Comparison of ENCODE assay signal across 22 cellular contexts in genomic region chr4:163607292-163607691, GRCh38.
A peak's percentile ranks its signal among the peaks of the same experiment; 100 is the strongest.
DNase-seq lines count a peak whose midpoint lies in the region; ATAC-seq and TF ChIP-seq lines count a peak whose summit lies in the region.
"Had no signal": no experiment of that assay in that cellular context is flagged by ENCODE, and none has a peak within 500 bp of the region (broad histone marks: within the 10 kb centered on the region; RNA-seq: fewer than 3 reads in every experiment).

No MANE protein-coding gene starts in this region.

- H2AFZ ChIP-seq in OCI-LY3 (ENCODE audit: low read depth, low read length) = no peak overlapping the region
- H2AFZ ChIP-seq: PC-9 had no signal

- peak overlapping the region; percentile 80 for H3K27ac Mint-ChIP-seq in stimulated activated naive B cell treated with anti-CD40 and anti-IgM and Interleukin-4, amounts not matched to agents 10 μg/mL and 1 μg/mL and 100 μg/mL, for 72 hours
- H3K27ac Mint-ChIP-seq: activated naive CD4-positive, alpha-beta T cell treated with anti-CD3 and anti-CD28 coated beads, Interleukin-2, amount 50 U/mL, for 24 hours had no signal

- H3K36me3 Mint-ChIP-seq in stimulated activated naive B cell treated with anti-CD40 and anti-IgM and Interleukin-4, amounts not matched to agents 10 μg/mL and 1 μg/mL and 100 μg/mL, for 72 hours = no peaks in the 10 kb centered on the region
- H3K36me3 Mint-ChIP-seq: activated naive CD4-positive, alpha-beta T cell treated with anti-CD3 and anti-CD28 coated beads, Interleukin-2, amount 50 U/mL, for 24 hours had no signal

- peak overlapping the region; percentile 70 to 78 for H3K4me3 Mint-ChIP-seq in stimulated activated naive B cell treated with anti-CD40 and anti-IgM and Interleukin-4, amounts not matched to agents 10 μg/mL and 1 μg/mL and 100 μg/mL, for 72 hours
- H3K4me3 Mint-ChIP-seq: activated naive CD4-positive, alpha-beta T cell treated with anti-CD3 and anti-CD28 coated beads, Interleukin-2, amount 50 U/mL, for 24 hours; neural crest cell had no signal

- peaks cover 86% of the 10 kb centered on the region for H3K79me2 ChIP-seq in OCI-LY3 (ENCODE audit: low read length)

- H3K9me3 Mint-ChIP-seq in stimulated activated naive B cell treated with anti-CD40 and anti-IgM and Interleukin-4, amounts not matched to agents 10 μg/mL and 1 μg/mL and 100 μg/mL, for 72 hours = no peaks in the 10 kb centered on the region
- H3K9me3 Mint-ChIP-seq: activated naive CD4-positive, alpha-beta T cell treated with anti-CD3 and anti-CD28 coated beads, Interleukin-2, amount 50 U/mL, for 24 hours; neural crest cell had no signal

- H3K27ac ChIP-seq in right cardiac atrium (ENCODE audit: low read length) (no peak overlapping the region), left ventricle myocardium inferior (replicated peaks) (no peak overlapping the region), OCI-LY3 (ENCODE audit: low read length) (peak overlapping the region; percentile 69)
- no peak overlapping the region for H3K27ac ChIP-seq in effector memory CD4-positive, alpha-beta T cell (ENCODE audit: insufficient read depth, low read length, poor library complexity, severe bottlenecking)
- H3K27ac ChIP-seq: PC-9, vagina had no signal

- H3K9ac ChIP-seq in OCI-LY3 (ENCODE audit: low read length) = peak overlapping the region; percentile 87

- no peaks in the 10 kb centered on the region for H3K9me3 ChIP-seq in right cardiac atrium (ENCODE audit: control insufficient read depth, low read length)
- H3K9me3 ChIP-seq in left ventricle myocardium inferior (replicated peaks) = no peaks in the 10 kb centered on the region
- no peaks in the 10 kb centered on the region for H3K9me3 ChIP-seq in OCI-LY3 (ENCODE audit: insufficient read depth, low read length)
- H3K9me3 ChIP-seq in effector memory CD4-positive, alpha-beta T cell (ENCODE audit: control insufficient read depth, low read length) = no peaks in the 10 kb centered on the region
- H3K9me3 ChIP-seq: vagina had no signal

- H3K4me2 ChIP-seq in OCI-LY3 (ENCODE audit: low read length) = peak overlapping the region; percentile 53
- H3K4me2 ChIP-seq: PC-9 had no signal

- intact Hi-C loops in right cardiac atrium (cut with DNase I) (no loop called here), left ventricle myocardium inferior (cut with micrococcal nuclease) (loop anchor here (2.0 kb wide), 1 partner anchor 48 kb away; no protein-coding TSS in a partner anchor)

- peaks cover 3% of the 10 kb centered on the region; the same call in 1 of the 2 replicates for H4K20me1 ChIP-seq in OCI-LY3 (ENCODE audit: insufficient read depth, low read length)

- H3K4me3 ChIP-seq in right cardiac atrium (ENCODE audit: low read length) = no peak overlapping the region
- H3K4me3 ChIP-seq in left ventricle myocardium inferior = no peak overlapping the region
- H3K4me3 ChIP-seq in OCI-LY3 (ENCODE audit: low read length) = peak overlapping the region; percentile 45
- no peak overlapping the region for H3K4me3 ChIP-seq in effector memory CD4-positive, alpha-beta T cell (ENCODE audit: insufficient read depth, low read depth, low read length, poor library complexity, severe bottlenecking)
- H3K4me3 ChIP-seq: PC-9, vagina had no signal

- H3K27me3 ChIP-seq in right cardiac atrium (ENCODE audit: control insufficient read depth, insufficient read depth) (no peaks in the 10 kb centered on the region), left ventricle myocardium inferior (ENCODE audit: low read depth) (no peaks in the 10 kb centered on the region), OCI-LY3 (ENCODE audit: low read depth, low read length) (no peaks in the 10 kb centered on the region)
- H3K27me3 ChIP-seq in effector memory CD4-positive, alpha-beta T cell (replicated peaks; ENCODE audit: control insufficient read depth, insufficient read depth, low read length, poor library complexity, severe bottlenecking) = no peaks in the 10 kb centered on the region
- H3K27me3 ChIP-seq: vagina had no signal

- ATAC-seq in right cardiac atrium (peak; percentile 43 to 54), HG02884 (IDR thresholded peaks at IDR 0.05; ENCODE audit: unreplicated experiment) (no peak)
- peak; percentile 27 to 45 for ATAC-seq in stimulated activated naive B cell treated with anti-CD40 and anti-IgM and Interleukin-4, amounts not matched to agents 10 μg/mL and 1 μg/mL and 100 μg/mL, for 72 hours (replicated peaks)
- ATAC-seq: esophagus mucosa had no signal

- DNase-seq in right cardiac atrium (no peak), left ventricle myocardium inferior (no peak), globus pallidus (ENCODE audit: low spot score) (peak; percentile 32), superior temporal gyrus (ENCODE audit: extremely low spot score) (no peak)
- no peak for DNase-seq in stimulated activated naive B cell treated with anti-CD40 and anti-IgM and Interleukin-4, amounts not matched to agents 10 μg/mL and 1 μg/mL and 100 μg/mL, for 72 hours
- no peak for DNase-seq in effector memory CD4-positive, alpha-beta T cell
- DNase-seq: activated CD4-positive, alpha-beta T cell treated with anti-CD3 and anti-CD28 coated beads, Interleukin-2, amount 50 U/mL, for 4 hours; activated T-cell treated with anti-CD3 and anti-CD28 coated beads, Interleukin-2, amount 50 U/mL, for 1 hour; glutamatergic neuron; mesendoderm; NCI-H1092 treated with DMSO at 0.1 percent for 48 hours; NCI-H2107; NCI-H524; PC-9; retina; SW 1271 had no signal

- H3K4me1 ChIP-seq in right cardiac atrium (ENCODE audit: control insufficient read depth, insufficient read depth, low read length) = no peaks in the 10 kb centered on the region
- H3K4me1 ChIP-seq in left ventricle myocardium inferior = no peaks in the 10 kb centered on the region
- H3K4me1 ChIP-seq in OCI-LY3 (ENCODE audit: low read length) = peaks cover 84% of the 10 kb centered on the region
- no peaks in the 10 kb centered on the region for H3K4me1 ChIP-seq in effector memory CD4-positive, alpha-beta T cell (ENCODE audit: control insufficient read depth, insufficient read depth, low read length, poor library complexity, severe bottlenecking)
- H3K4me1 ChIP-seq: vagina had no signal

- no peaks in the 10 kb centered on the region for H3K36me3 ChIP-seq in left ventricle myocardium inferior
- peaks cover 51% of the 10 kb centered on the region for H3K36me3 ChIP-seq in OCI-LY3 (replicated peaks; ENCODE audit: low read depth, low read length)
- H3K36me3 ChIP-seq in effector memory CD4-positive, alpha-beta T cell (ENCODE audit: control insufficient read depth, insufficient read depth, low read length) = no peaks in the 10 kb centered on the region
- H3K36me3 ChIP-seq: vagina had no signal

- H3K27me3 Mint-ChIP-seq in stimulated activated naive B cell treated with anti-CD40 and anti-IgM and Interleukin-4, amounts not matched to agents 10 μg/mL and 1 μg/mL and 100 μg/mL, for 72 hours = no peaks in the 10 kb centered on the region
- H3K27me3 Mint-ChIP-seq: activated naive CD4-positive, alpha-beta T cell treated with anti-CD3 and anti-CD28 coated beads, Interleukin-2, amount 50 U/mL, for 24 hours had no signal

- peaks cover 61 to 81% of the 10 kb centered on the region in 2 donors for H3K4me1 Mint-ChIP-seq in stimulated activated naive B cell treated with anti-CD40 and anti-IgM and Interleukin-4, amounts not matched to agents 10 μg/mL and 1 μg/mL and 100 μg/mL, for 72 hours
- H3K4me1 Mint-ChIP-seq: neural crest cell had no signal

- TF ChIP-seq CTCF in left ventricle myocardium inferior (IDR thresholded peaks at IDR 0.05; ENCODE audit: borderline replicate concordance) (no peak), OCI-LY3 (IDR thresholded peaks at IDR 0.05; ENCODE audit: low read depth, low read length) (no peak)
